Comparison of ENCODE assay signal across 25 cellular contexts in genomic region chr2:40131061-40131704, GRCh38.
"Had no signal": no experiment of that assay in that cellular context is flagged by ENCODE, and none has a peak within 500 bp of the region (broad histone marks: within the 10 kb centered on the region; RNA-seq: fewer than 3 reads in every experiment).

No MANE protein-coding gene starts in this region.

- DNase-seq: activated CD4-positive, alpha-beta T cell treated with anti-CD3 and anti-CD28 coated beads, Interleukin-2, amount 50 U/mL, for 1 hour; activated CD4-positive, CD25-positive, alpha-beta regulatory T cell treated with anti-CD3 and anti-CD28 coated beads, Interleukin-2, amount 50 U/mL, for 72 hours; activated gamma-delta T cell treated with Interleukin-2 at 50 U/mL for 16 hours; activated T-cell treated with anti-CD3 and anti-CD28 coated beads, Interleukin-2, amount 50 U/mL, for 1 hour; anterior cingulate cortex; body of pancreas; central memory CD4-positive, alpha-beta T cell; dermis blood vessel endothelial cell; effector CD8-positive, alpha-beta T cell; foreskin keratinocyte; immature natural killer cell; left lung; mammary epithelial cell; midbrain; pancreas; psoas muscle; stimulated activated CD4-positive, alpha-beta T cell treated with anti-CD3 and anti-CD28 coated beads, Interleukin-4, amount 100 ng/mL, for 1 hour; stimulated activated naive CD4-positive, alpha-beta T cell; T-helper 1 cell; upper lobe of right lung had no signal

- H3K4me3 ChIP-seq: body of pancreas, hepatocyte, left lung, pancreas, psoas muscle, thoracic aorta, upper lobe of right lung had no signal

- H3K9me3 ChIP-seq: body of pancreas, left lung, neutrophil, pancreas, psoas muscle, thoracic aorta, upper lobe of right lung had no signal

- H3K27me3 ChIP-seq: body of pancreas, foreskin keratinocyte, hepatocyte, left lung, neutrophil, upper lobe of right lung had no signal

- H3K4me2 ChIP-seq: hepatocyte had no signal

- H3K4me1 ChIP-seq: body of pancreas, foreskin keratinocyte, left lung, pancreas, psoas muscle had no signal

- H3K79me2 ChIP-seq: hepatocyte had no signal

- H3K36me3 ChIP-seq: left lung, neutrophil, pancreas, thoracic aorta, upper lobe of right lung, WERI-Rb-1 had no signal

- ATAC-seq: body of pancreas; foreskin keratinocyte; left lung; natural killer cell treated with Interleukin-12 subunit alpha and Interleukin-12 subunit beta and Interleukin-15 and Interleukin-18, amount 100 ng/mL, for 72 hours; pancreas; psoas muscle; upper lobe of right lung had no signal

- H2AFZ ChIP-seq: hepatocyte had no signal

- H3K27ac ChIP-seq: body of pancreas, foreskin keratinocyte, hepatocyte, left lung, neutrophil, pancreas, psoas muscle, upper lobe of right lung, WERI-Rb-1 had no signal
